8 cellular contexts compared by ENCODE assay signal in genomic region chr20:13221313-13221672, GRCh38. TPM values are rescaled to one million over a fixed set of nuclear protein-coding genes. Genes with fewer than 3 reads are reported as not detected.
A peak's percentile ranks its signal among the peaks of the same experiment; 100 is the strongest.
DNase-seq lines count a peak whose midpoint lies in the region; ATAC-seq, FAIRE-seq and TF ChIP-seq lines count a peak whose summit lies in the region.

No MANE protein-coding gene starts in this region.

- no peak for FAIRE-seq in GM12892 (lab: Jason Lieb, UNC)

- ATAC-seq in GM18498 (IDR thresholded peaks at IDR 0.05; ENCODE audit: unreplicated experiment) (peak; percentile 43), HG02623 (IDR thresholded peaks at IDR 0.05; ENCODE audit: unreplicated experiment) (peak; percentile 29), natural killer cell (peak in 2 of 3 donors; percentile 8 to 56)

- TF ChIP-seq POLR2A in GM12892 (IDR thresholded peaks at IDR 0.05; ENCODE audit: low read depth, low read length): no peak

- peak; percentile 16 for DNase-seq in activated CD8-positive, alpha-beta memory T cell treated with anti-CD3 and anti-CD28 coated beads, Interleukin-2, amount 50 U/mL, for 4 hours
- DNase-seq in natural killer cell (peak; percentile 17), NCI-H1694 treated with DMSO at 0.1 percent for 48 hours (lab: John Stamatoyannopoulos, UW) (no peak), GM03348 (ENCODE audit: low spot score) (no peak), pons (ENCODE audit: low spot score) (no peak), GM12892 (ENCODE audit: insufficient read length) (no peak)

- H3K4me3 Mint-ChIP-seq in natural killer cell: no peak overlapping the region

- intact Hi-C loops in natural killer cell (cut with micrococcal nuclease): no loop called here

- no peak overlapping the region for H3K27ac Mint-ChIP-seq in natural killer cell

- peaks cover 51 to 57% of the 10 kb centered on the region in 2 donors for H3K27me3 Mint-ChIP-seq in natural killer cell (ENCODE audit: low read depth in 2 of 2)

- TF ChIP-seq CTCF in natural killer cell (IDR thresholded peaks at IDR 0.05): no peak

- H3K36me3 Mint-ChIP-seq in natural killer cell: no peaks in the 10 kb centered on the region

- H3K4me1 Mint-ChIP-seq in natural killer cell: peaks cover 12 to 25% of the 10 kb centered on the region in 2 donors

- no peaks in the 10 kb centered on the region for H3K9me3 Mint-ChIP-seq in natural killer cell

RNA-seq across cellular contexts. Expression of gene ISM1, which starts 0.2 kb away (rescaled TPM):
- total RNA-seq in natural killer cell: under 1 TPM in 1 of 3 donors, not detected in 2; 0.13 TPM
- polyA plus RNA-seq in GM12892 (2012; ENCODE audit: missing spikeins): not detected

Comparison
In these comparisons a context has a peak if more than half of its experiments do, and no peak if none do; other contexts are left out.
1. DNase-seq: peak in activated CD8-positive, alpha-beta memory T cell treated with anti-CD3 and anti-CD28 coated beads, Interleukin-2, amount 50 U/mL, for 4 hours (single experiment) and natural killer cell (single experiment); none in NCI-H1694 treated with DMSO at 0.1 percent for 48 hours (single experiment), GM03348 (single experiment), pons (single experiment) and GM12892 (single experiment).
2. Peak in every context shown above with its lines, with median percentiles within 50 percentile points of each other: ATAC-seq.